Comparison of ENCODE assay signal across 25 cellular contexts in genomic region chr12:9922429-9922828, GRCh38. TPM values are rescaled to one million over a fixed set of nuclear protein-coding genes. Genes with fewer than 3 reads are reported as not detected.
A peak's percentile ranks its signal among the peaks of the same experiment; 100 is the strongest.
DNase-seq lines count a peak whose midpoint lies in the region; ATAC-seq and TF ChIP-seq lines count a peak whose summit lies in the region.
"Had no signal": no experiment of that assay in that cellular context is flagged by ENCODE, and none has a peak within 500 bp of the region (broad histone marks: within the 10 kb centered on the region; RNA-seq: fewer than 3 reads in every experiment).

No MANE protein-coding gene starts in this region.

- no TSS peak for BruUV-seq in OCI-LY7 (replicated peaks; lab: Mats Ljungman, UMichigan)

- H3K9me3 Mint-ChIP-seq in activated CD4-positive, alpha-beta T cell treated with anti-CD3 and anti-CD28 coated beads for 36 hours (ENCODE audit: low read depth), result no peaks in the 10 kb centered on the region
- no peaks in the 10 kb centered on the region for H3K9me3 Mint-ChIP-seq in activated CD8-positive, alpha-beta T cell treated with anti-CD3 and anti-CD28 coated beads, Interleukin-2, amount 10 ng/mL, durations not matched to agents 7 days and 5 days (ENCODE audit: insufficient read depth)
- no peaks in the 10 kb centered on the region for H3K9me3 Mint-ChIP-seq in activated CD8-positive, alpha-beta T cell treated with anti-CD3 and anti-CD28 coated beads for 36 hours
- H3K9me3 Mint-ChIP-seq in activated naive CD8-positive, alpha-beta T cell treated with anti-CD3 and anti-CD28 coated beads, Interleukin-2, amount 10 ng/mL, durations not matched to agents 7 days and 5 days, result peaks cover 6% of the 10 kb centered on the region
- peaks cover 3% of the 10 kb centered on the region for H3K9me3 Mint-ChIP-seq in activated naive CD8-positive, alpha-beta T cell treated with anti-CD3 and anti-CD28 coated beads for 36 hours
- peaks cover 0 to 12% (median 3%) of the 10 kb centered on the region in 7 donors for H3K9me3 Mint-ChIP-seq in CD14-positive monocyte
- H3K9me3 Mint-ChIP-seq: HFFc6 had no signal

- TF ChIP-seq CTCF in activated CD8-positive, alpha-beta T cell treated with anti-CD3 and anti-CD28 coated beads for 36 hours (IDR thresholded peaks at IDR 0.05), result no peak
- TF ChIP-seq CTCF in OCI-LY7 (conservative IDR thresholded peaks at IDR 0.05; ENCODE audit: low read length) (no peak), CD14-positive monocyte (IDR thresholded peaks at IDR 0.05) (no peak)

- no peak overlapping the region for H3K4me3 ChIP-seq in OCI-LY7 (ENCODE audit: low read depth, low read length, poor library complexity, severe bottlenecking)
- H3K4me3 ChIP-seq: A549; BLaER1 treated with 17β-estradiol and CSF1 and Interleukin-3, amounts not matched to agents 10 nM and 100 nM; HAP-1 had no signal

- no peak overlapping the region for H3K4me3 Mint-ChIP-seq in activated CD4-positive, alpha-beta T cell treated with anti-CD3 and anti-CD28 coated beads for 36 hours
- H3K4me3 Mint-ChIP-seq in activated CD8-positive, alpha-beta T cell treated with anti-CD3 and anti-CD28 coated beads, Interleukin-2, amount 10 ng/mL, durations not matched to agents 7 days and 5 days, result peak overlapping the region; percentile 1
- no peak overlapping the region for H3K4me3 Mint-ChIP-seq in activated CD8-positive, alpha-beta T cell treated with anti-CD3 and anti-CD28 coated beads for 36 hours
- peak overlapping the region; percentile 65 for H3K4me3 Mint-ChIP-seq in activated naive CD8-positive, alpha-beta T cell treated with anti-CD3 and anti-CD28 coated beads, Interleukin-2, amount 10 ng/mL, durations not matched to agents 7 days and 5 days
- no peak overlapping the region for H3K4me3 Mint-ChIP-seq in activated naive CD8-positive, alpha-beta T cell treated with anti-CD3 and anti-CD28 coated beads for 36 hours
- no peak overlapping the region for H3K4me3 Mint-ChIP-seq in CD14-positive monocyte
- H3K4me3 Mint-ChIP-seq: HFFc6 had no signal

- H3K4me1 ChIP-seq in OCI-LY7 (ENCODE audit: insufficient read depth, low read length, poor library complexity, severe bottlenecking), result no peaks in the 10 kb centered on the region
- H3K4me1 ChIP-seq: A549, BE2C had no signal

- CTCF ChIA-PET in activated CD4-positive, alpha-beta T cell treated with anti-CD3 and anti-CD28 coated beads for 36 hours (lab: Charles Lee), result interaction anchor here (0.9 to 1.9 kb wide), 9 partner anchors 15 to 217 kb away, joined by 3 to 5 read pairs (median 4); partner anchors contain the start of gene KLRF2
- CTCF ChIA-PET in activated CD8-positive, alpha-beta T cell treated with anti-CD3 and anti-CD28 coated beads, Interleukin-2, amount 10 ng/mL, durations not matched to agents 7 days and 5 days (lab: Charles Lee), result interaction anchor here (1.2 to 2.7 kb wide), 8 partner anchors 15 to 180 kb away, joined by 4 to 25 read pairs (median 6); no protein-coding TSS in a partner anchor
- CTCF ChIA-PET in activated CD8-positive, alpha-beta T cell treated with anti-CD3 and anti-CD28 coated beads for 36 hours (lab: Charles Lee), result interaction anchor here (0.8 to 2.0 kb wide), 8 partner anchors 11 to 174 kb away, joined by 3 to 10 read pairs (median 4); no protein-coding TSS in a partner anchor
- CTCF ChIA-PET in OCI-LY7 (lab: Charles Lee; ENCODE audit: unreplicated experiment), result no interaction called here

- H2AFZ ChIP-seq in OCI-LY7 (ENCODE audit: low read length), result peak overlapping the region; percentile 13; the same call in 1 of the 2 replicates

- intact Hi-C loops in activated CD4-positive, alpha-beta T cell treated with anti-CD3 and anti-CD28 coated beads for 36 hours (cut with DNase I, micrococcal nuclease), result no loop called here
- intact Hi-C loops in activated CD8-positive, alpha-beta T cell treated with anti-CD3 and anti-CD28 coated beads for 36 hours (cut with micrococcal nuclease), result no loop called here
- intact Hi-C loops in OCI-LY7 (cut with micrococcal nuclease; ENCODE audit: unreplicated experiment), result loop anchor here (10.0 kb wide), 1 partner anchor 222 kb away; no protein-coding TSS in a partner anchor
- intact Hi-C loops in CD14-positive monocyte (cut with micrococcal nuclease), result loop anchor here in 1 of 2 donors (10.0 kb wide), 2 partner anchors 108 to 178 kb away; no protein-coding TSS in a partner anchor

- H3K9me2 ChIP-seq in OCI-LY7 (ENCODE audit: insufficient read depth, low read length), result no peaks in the 10 kb centered on the region

- no peaks in the 10 kb centered on the region for H3K36me3 ChIP-seq in OCI-LY7 (ENCODE audit: insufficient read depth, low read length)
- H3K36me3 ChIP-seq: BE2C; BLaER1 treated with 17β-estradiol and CSF1 and Interleukin-3, amounts not matched to agents 10 nM and 100 nM; HAP-1 had no signal

- peak overlapping the region; percentile 58 for H3K27ac Mint-ChIP-seq in activated CD4-positive, alpha-beta T cell treated with anti-CD3 and anti-CD28 coated beads for 36 hours
- H3K27ac Mint-ChIP-seq in activated CD8-positive, alpha-beta T cell treated with anti-CD3 and anti-CD28 coated beads, Interleukin-2, amount 10 ng/mL, durations not matched to agents 7 days and 5 days, result peak overlapping the region; percentile 48
- no peak overlapping the region for H3K27ac Mint-ChIP-seq in activated CD8-positive, alpha-beta T cell treated with anti-CD3 and anti-CD28 coated beads for 36 hours
- H3K27ac Mint-ChIP-seq in activated naive CD8-positive, alpha-beta T cell treated with anti-CD3 and anti-CD28 coated beads, Interleukin-2, amount 10 ng/mL, durations not matched to agents 7 days and 5 days, result peak overlapping the region; percentile 87
- H3K27ac Mint-ChIP-seq in activated naive CD8-positive, alpha-beta T cell treated with anti-CD3 and anti-CD28 coated beads for 36 hours, result no peak overlapping the region
- no peak overlapping the region for H3K27ac Mint-ChIP-seq in CD14-positive monocyte
- H3K27ac Mint-ChIP-seq: HFFc6 had no signal

- POLR2A ChIA-PET in activated CD4-positive, alpha-beta T cell treated with anti-CD3 and anti-CD28 coated beads for 36 hours (lab: Charles Lee), result no interaction called here
- POLR2A ChIA-PET in activated CD8-positive, alpha-beta T cell treated with anti-CD3 and anti-CD28 coated beads, Interleukin-2, amount 10 ng/mL, durations not matched to agents 7 days and 5 days (lab: Charles Lee), result no interaction called here
- POLR2A ChIA-PET in activated CD8-positive, alpha-beta T cell treated with anti-CD3 and anti-CD28 coated beads for 36 hours (lab: Charles Lee), result no interaction called here
- POLR2A ChIA-PET in activated naive CD8-positive, alpha-beta T cell treated with anti-CD3 and anti-CD28 coated beads, Interleukin-2, amount 10 ng/mL, durations not matched to agents 7 days and 5 days (lab: Charles Lee), result interaction anchor here (1.1 to 1.9 kb wide), 6 partner anchors 16 to 109 kb away, joined by 3 to 9 read pairs (median 6); partner anchors contain the start of gene CLEC2B
- POLR2A ChIA-PET in OCI-LY7 (lab: Charles Lee), result interaction anchor here (0.7 kb wide), 1 partner anchor 106 kb away, joined by 3 read pairs; no protein-coding TSS in a partner anchor

- H3K27ac ChIP-seq in OCI-LY7 (ENCODE audit: low read depth, low read length, poor library complexity, severe bottlenecking), result no peak overlapping the region
- H3K27ac ChIP-seq: A549; BLaER1 treated with 17β-estradiol and CSF1 and Interleukin-3, amounts not matched to agents 10 nM and 100 nM had no signal

- ATAC-seq in activated CD4-positive, alpha-beta T cell treated with anti-CD3 and anti-CD28 coated beads for 36 hours, result peak; percentile 36
- ATAC-seq in activated CD8-positive, alpha-beta T cell treated with anti-CD3 and anti-CD28 coated beads, Interleukin-2, amount 10 ng/mL, durations not matched to agents 7 days and 5 days, result peak; percentile 63
- ATAC-seq in activated CD8-positive, alpha-beta T cell treated with anti-CD3 and anti-CD28 coated beads for 36 hours, result no peak
- ATAC-seq in activated naive CD8-positive, alpha-beta T cell treated with anti-CD3 and anti-CD28 coated beads, Interleukin-2, amount 10 ng/mL, durations not matched to agents 7 days and 5 days (ENCODE audit: low read depth), result peak; percentile 65
- ATAC-seq: A549 had no signal

- no peaks in the 10 kb centered on the region for H3K36me3 Mint-ChIP-seq in activated CD4-positive, alpha-beta T cell treated with anti-CD3 and anti-CD28 coated beads for 36 hours (ENCODE audit: low read depth)
- H3K36me3 Mint-ChIP-seq in activated CD8-positive, alpha-beta T cell treated with anti-CD3 and anti-CD28 coated beads, Interleukin-2, amount 10 ng/mL, durations not matched to agents 7 days and 5 days (ENCODE audit: low read depth), result peaks cover 13% of the 10 kb centered on the region
- no peaks in the 10 kb centered on the region for H3K36me3 Mint-ChIP-seq in activated CD8-positive, alpha-beta T cell treated with anti-CD3 and anti-CD28 coated beads for 36 hours (ENCODE audit: low read depth)
- peaks cover 17% of the 10 kb centered on the region for H3K36me3 Mint-ChIP-seq in activated naive CD8-positive, alpha-beta T cell treated with anti-CD3 and anti-CD28 coated beads, Interleukin-2, amount 10 ng/mL, durations not matched to agents 7 days and 5 days
- H3K36me3 Mint-ChIP-seq in activated naive CD8-positive, alpha-beta T cell treated with anti-CD3 and anti-CD28 coated beads for 36 hours, result no peaks in the 10 kb centered on the region
- no peaks in the 10 kb centered on the region for H3K36me3 Mint-ChIP-seq in CD14-positive monocyte
- H3K36me3 Mint-ChIP-seq: CD4-positive, alpha-beta memory T cell had no signal

- no peaks in the 10 kb centered on the region for H3K27me3 Mint-ChIP-seq in activated CD4-positive, alpha-beta T cell treated with anti-CD3 and anti-CD28 coated beads for 36 hours
- peaks cover 4% of the 10 kb centered on the region for H3K27me3 Mint-ChIP-seq in activated CD8-positive, alpha-beta T cell treated with anti-CD3 and anti-CD28 coated beads, Interleukin-2, amount 10 ng/mL, durations not matched to agents 7 days and 5 days (ENCODE audit: low read depth)
- no peaks in the 10 kb centered on the region for H3K27me3 Mint-ChIP-seq in activated CD8-positive, alpha-beta T cell treated with anti-CD3 and anti-CD28 coated beads for 36 hours
- peaks cover 3% of the 10 kb centered on the region for H3K27me3 Mint-ChIP-seq in activated naive CD8-positive, alpha-beta T cell treated with anti-CD3 and anti-CD28 coated beads, Interleukin-2, amount 10 ng/mL, durations not matched to agents 7 days and 5 days
- H3K27me3 Mint-ChIP-seq in activated naive CD8-positive, alpha-beta T cell treated with anti-CD3 and anti-CD28 coated beads for 36 hours, result no peaks in the 10 kb centered on the region
- peaks cover 0 to 3% (median 0%) of the 10 kb centered on the region in 3 donors for H3K27me3 Mint-ChIP-seq in CD14-positive monocyte (ENCODE audit: low read depth in 3 of 3)

- H4K20me1 ChIP-seq in OCI-LY7 (ENCODE audit: insufficient read depth, low read length), result no peaks in the 10 kb centered on the region
- H4K20me1 ChIP-seq: BLaER1 treated with 17β-estradiol and CSF1 and Interleukin-3, amounts not matched to agents 10 nM and 100 nM had no signal

- H3K79me2 ChIP-seq in OCI-LY7 (ENCODE audit: insufficient read depth, low read depth, low read length), result no peaks in the 10 kb centered on the region

- no peak for DNase-seq in activated CD4-positive, alpha-beta T cell treated with anti-CD3 and anti-CD28 coated beads for 36 hours
- no peak for DNase-seq in activated CD4-positive, alpha-beta T cell treated with anti-CD3 and anti-CD28 coated beads for 1 hour
- DNase-seq in activated CD8-positive, alpha-beta T cell treated with anti-CD3 and anti-CD28 coated beads, Interleukin-2, amount 10 ng/mL, durations not matched to agents 7 days and 5 days, result no peak
- DNase-seq in activated CD8-positive, alpha-beta T cell treated with anti-CD3 and anti-CD28 coated beads for 36 hours, result no peak
- DNase-seq in activated naive CD8-positive, alpha-beta T cell treated with anti-CD3 and anti-CD28 coated beads, Interleukin-2, amount 10 ng/mL, durations not matched to agents 7 days and 5 days, result no peak
- DNase-seq in activated naive CD8-positive, alpha-beta T cell treated with anti-CD3 and anti-CD28 coated beads for 36 hours, result no peak
- DNase-seq in OCI-LY7 (ENCODE audit: low spot score), result no peak
- DNase-seq in CD14-positive monocyte (ENCODE audit: low spot score), result no peak
- DNase-seq: 8988T; ACHN; AML-193; BE2C; Calu3; CD4-positive, alpha-beta memory T cell; COR-L47; DMS53; DMS79 treated with DMSO at 0.1 percent for 48 hours; GF-D8; GOT3; HFFc6 had no signal

- H3K4me1 Mint-ChIP-seq in activated CD4-positive, alpha-beta T cell treated with anti-CD3 and anti-CD28 coated beads for 36 hours, result peaks cover 15% of the 10 kb centered on the region
- peaks cover 27% of the 10 kb centered on the region for H3K4me1 Mint-ChIP-seq in activated CD8-positive, alpha-beta T cell treated with anti-CD3 and anti-CD28 coated beads, Interleukin-2, amount 10 ng/mL, durations not matched to agents 7 days and 5 days (ENCODE audit: low read depth)
- H3K4me1 Mint-ChIP-seq in activated CD8-positive, alpha-beta T cell treated with anti-CD3 and anti-CD28 coated beads for 36 hours (ENCODE audit: low read depth), result peaks cover 20% of the 10 kb centered on the region
- H3K4me1 Mint-ChIP-seq in activated naive CD8-positive, alpha-beta T cell treated with anti-CD3 and anti-CD28 coated beads, Interleukin-2, amount 10 ng/mL, durations not matched to agents 7 days and 5 days, result peaks cover 19% of the 10 kb centered on the region
- peaks cover 19% of the 10 kb centered on the region for H3K4me1 Mint-ChIP-seq in activated naive CD8-positive, alpha-beta T cell treated with anti-CD3 and anti-CD28 coated beads for 36 hours
- peaks cover 6% of the 10 kb centered on the region for H3K4me1 Mint-ChIP-seq in CD14-positive monocyte

- no peaks in the 10 kb centered on the region for H3K9me3 ChIP-seq in OCI-LY7 (ENCODE audit: low read length)
- H3K9me3 ChIP-seq: A549, BE2C had no signal

- H3K4me2 ChIP-seq in OCI-LY7 (ENCODE audit: low read length), result no peak overlapping the region
- H3K4me2 ChIP-seq: A549; BLaER1 treated with 17β-estradiol and CSF1 and Interleukin-3, amounts not matched to agents 10 nM and 100 nM had no signal

RNA-seq across cellular contexts. Expression of gene CLEC2A, which starts 9.7 kb away (rescaled TPM):
- total RNA-seq in activated CD4-positive, alpha-beta T cell treated with anti-CD3 and anti-CD28 coated beads for 36 hours, result not detected
- total RNA-seq in activated CD8-positive, alpha-beta T cell treated with anti-CD3 and anti-CD28 coated beads, Interleukin-2, amount 10 ng/mL, durations not matched to agents 7 days and 5 days, result not detected
- total RNA-seq in activated CD8-positive, alpha-beta T cell treated with anti-CD3 and anti-CD28 coated beads for 36 hours, result not detected
- not detected for total RNA-seq in activated naive CD8-positive, alpha-beta T cell treated with anti-CD3 and anti-CD28 coated beads, Interleukin-2, amount 10 ng/mL, durations not matched to agents 7 days and 5 days
- total RNA-seq in activated naive CD8-positive, alpha-beta T cell treated with anti-CD3 and anti-CD28 coated beads for 36 hours, result not detected
- total RNA-seq in OCI-LY7 (2014; rRNA removed; shearing (Covaris generic)), result not detected in 2 replicates
- total RNA-seq in OCI-LY7 (2022), result not detected in 2 replicates
- polyA plus RNA-seq in CD14-positive monocyte, result not detected
- total RNA-seq: Calu3; CD4-positive, alpha-beta memory T cell; Daoy; G401; HFFc6 had no signal
- polyA plus RNA-seq: A549; CD4-positive, alpha-beta memory T cell had no signal

RNA-seq across cellular contexts. Expression of gene KLRF2, which starts 41.1 kb away (rescaled TPM):
- not detected for total RNA-seq in activated CD4-positive, alpha-beta T cell treated with anti-CD3 and anti-CD28 coated beads for 36 hours
- under 1 TPM; 0.79 to 0.94 TPM for total RNA-seq in activated CD8-positive, alpha-beta T cell treated with anti-CD3 and anti-CD28 coated beads, Interleukin-2, amount 10 ng/mL, durations not matched to agents 7 days and 5 days
- total RNA-seq in activated CD8-positive, alpha-beta T cell treated with anti-CD3 and anti-CD28 coated beads for 36 hours, result not detected
- under 1 TPM; 0.58 to 0.74 TPM for total RNA-seq in activated naive CD8-positive, alpha-beta T cell treated with anti-CD3 and anti-CD28 coated beads, Interleukin-2, amount 10 ng/mL, durations not matched to agents 7 days and 5 days
- not detected for total RNA-seq in activated naive CD8-positive, alpha-beta T cell treated with anti-CD3 and anti-CD28 coated beads for 36 hours
- total RNA-seq in OCI-LY7 (2014; rRNA removed; shearing (Covaris generic)), result not detected in 2 replicates
- total RNA-seq in OCI-LY7 (2022), result not detected in 2 replicates
- not detected for polyA plus RNA-seq in CD14-positive monocyte
- total RNA-seq: Calu3; CD4-positive, alpha-beta memory T cell; Daoy; G401; HFFc6 had no signal
- polyA plus RNA-seq: A549; CD4-positive, alpha-beta memory T cell had no signal

RNA-seq across cellular contexts. Expression of gene CLEC12A, which starts 48.8 kb away (rescaled TPM):
- total RNA-seq in activated CD4-positive, alpha-beta T cell treated with anti-CD3 and anti-CD28 coated beads for 36 hours, result not detected
- total RNA-seq in activated CD8-positive, alpha-beta T cell treated with anti-CD3 and anti-CD28 coated beads, Interleukin-2, amount 10 ng/mL, durations not matched to agents 7 days and 5 days, result 1 to 10 TPM; 4.8 to 6.3 TPM
- under 1 TPM; 0.47 TPM for total RNA-seq in activated CD8-positive, alpha-beta T cell treated with anti-CD3 and anti-CD28 coated beads for 36 hours
- 1 to 10 TPM; 4.0 to 5.2 TPM for total RNA-seq in activated naive CD8-positive, alpha-beta T cell treated with anti-CD3 and anti-CD28 coated beads, Interleukin-2, amount 10 ng/mL, durations not matched to agents 7 days and 5 days
- under 1 TPM; 0.14 TPM for total RNA-seq in activated naive CD8-positive, alpha-beta T cell treated with anti-CD3 and anti-CD28 coated beads for 36 hours
- not detected in 2 replicates for total RNA-seq in OCI-LY7 (2014; rRNA removed; shearing (Covaris generic))
- not detected in 2 replicates for total RNA-seq in OCI-LY7 (2022)
- 100 to 1,000 TPM; 356 to 412 TPM for polyA plus RNA-seq in CD14-positive monocyte
- total RNA-seq: Calu3, Daoy, G401, HFFc6 had no signal
- polyA plus RNA-seq: A549; CD4-positive, alpha-beta memory T cell had no signal

RNA-seq across cellular contexts. Expression of gene CLEC2B, which starts 53.3 kb away (rescaled TPM):
- 10 to 100 TPM; 21.8 to 25.8 TPM for total RNA-seq in activated CD4-positive, alpha-beta T cell treated with anti-CD3 and anti-CD28 coated beads for 36 hours
- 10 to 100 TPM; 55.2 to 58.8 TPM for total RNA-seq in activated CD8-positive, alpha-beta T cell treated with anti-CD3 and anti-CD28 coated beads, Interleukin-2, amount 10 ng/mL, durations not matched to agents 7 days and 5 days
- 10 to 100 TPM; 38.4 to 43.2 TPM for total RNA-seq in activated CD8-positive, alpha-beta T cell treated with anti-CD3 and anti-CD28 coated beads for 36 hours
- 10 to 100 TPM; 83.9 to 89.7 TPM for total RNA-seq in activated naive CD8-positive, alpha-beta T cell treated with anti-CD3 and anti-CD28 coated beads, Interleukin-2, amount 10 ng/mL, durations not matched to agents 7 days and 5 days
- 10 to 100 TPM; 21.1 to 25.6 TPM for total RNA-seq in activated naive CD8-positive, alpha-beta T cell treated with anti-CD3 and anti-CD28 coated beads for 36 hours
- 2.3 and 3.1 TPM in 2 replicates for total RNA-seq in OCI-LY7 (2014; rRNA removed; shearing (Covaris generic))
- 1.8 and 2.2 TPM in 2 replicates for total RNA-seq in OCI-LY7 (2022)
- 10 to 100 TPM; 52.1 to 59.4 TPM for polyA plus RNA-seq in CD14-positive monocyte
- total RNA-seq: Calu3, G401, HFFc6 had no signal

Comparison
In these comparisons a context has a peak if more than half of its experiments do, and no peak if none do; other contexts are left out.
1. H3K27ac Mint-ChIP-seq: peak in activated CD4-positive, alpha-beta T cell treated with anti-CD3 and anti-CD28 coated beads for 36 hours (single experiment), activated CD8-positive, alpha-beta T cell treated with anti-CD3 and anti-CD28 coated beads, Interleukin-2, amount 10 ng/mL, durations not matched to agents 7 days and 5 days (single experiment) and activated naive CD8-positive, alpha-beta T cell treated with anti-CD3 and anti-CD28 coated beads, Interleukin-2, amount 10 ng/mL, durations not matched to agents 7 days and 5 days (single experiment); none in activated CD8-positive, alpha-beta T cell treated with anti-CD3 and anti-CD28 coated beads for 36 hours (single experiment), activated naive CD8-positive, alpha-beta T cell treated with anti-CD3 and anti-CD28 coated beads for 36 hours (single experiment) and CD14-positive monocyte (0 of 7).
2. H3K4me3 Mint-ChIP-seq: peak in activated CD8-positive, alpha-beta T cell treated with anti-CD3 and anti-CD28 coated beads, Interleukin-2, amount 10 ng/mL, durations not matched to agents 7 days and 5 days (single experiment) and activated naive CD8-positive, alpha-beta T cell treated with anti-CD3 and anti-CD28 coated beads, Interleukin-2, amount 10 ng/mL, durations not matched to agents 7 days and 5 days (single experiment); none in activated CD4-positive, alpha-beta T cell treated with anti-CD3 and anti-CD28 coated beads for 36 hours (single experiment), activated CD8-positive, alpha-beta T cell treated with anti-CD3 and anti-CD28 coated beads for 36 hours (single experiment), activated naive CD8-positive, alpha-beta T cell treated with anti-CD3 and anti-CD28 coated beads for 36 hours (single experiment) and CD14-positive monocyte (0 of 2).
3. POLR2A ChIA-PET loops: an anchor here in activated naive CD8-positive, alpha-beta T cell treated with anti-CD3 and anti-CD28 coated beads, Interleukin-2, amount 10 ng/mL, durations not matched to agents 7 days and 5 days (1.1 to 1.9 kb wide) and OCI-LY7 (0.7 kb wide); none called in activated CD4-positive, alpha-beta T cell treated with anti-CD3 and anti-CD28 coated beads for 36 hours, activated CD8-positive, alpha-beta T cell treated with anti-CD3 and anti-CD28 coated beads, Interleukin-2, amount 10 ng/mL, durations not matched to agents 7 days and 5 days and activated CD8-positive, alpha-beta T cell treated with anti-CD3 and anti-CD28 coated beads for 36 hours.